In the genomic region with DNA sequence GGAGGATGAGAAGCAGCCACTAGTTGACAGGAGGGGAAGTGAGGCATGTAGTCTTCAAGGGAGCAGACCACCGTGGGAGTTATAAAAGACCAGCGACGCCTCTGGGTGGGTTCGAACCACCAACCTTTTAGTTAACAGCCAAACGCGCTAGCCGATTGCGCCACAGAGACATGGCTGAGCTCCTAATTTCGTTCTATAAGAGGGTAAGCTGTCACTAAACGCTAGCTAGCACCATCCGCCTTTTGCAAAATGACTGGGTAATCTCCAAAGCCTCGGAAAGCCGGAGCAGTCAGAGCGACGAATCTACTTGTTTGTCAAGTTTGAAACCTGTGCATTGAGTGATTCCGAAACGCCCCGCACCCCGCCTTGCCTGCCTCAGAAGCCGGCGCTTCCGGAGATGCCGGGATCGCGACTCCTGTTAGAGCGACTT, we compare ENCODE assay signal across 8 cellular contexts. TPM values are rescaled to one million over a fixed set of nuclear protein-coding genes. Genes with fewer than 3 reads are reported as not detected.
DNase-seq lines count a peak whose midpoint lies in the region; ATAC-seq and TF ChIP-seq lines count a peak whose summit lies in the region.
"Not testable (repeated sequence)": the region's sequence is repeated elsewhere in the genome, so short reads cannot be mapped to it uniquely, and the experiment has no call there.

No MANE protein-coding gene starts in this region.

- TF ChIP-seq CTCF in epithelial cell of proximal tubule (conservative IDR thresholded peaks at IDR 0.05; ENCODE audit: low read depth, low read length): not testable (repeated sequence)

- H3K4me3 ChIP-seq in epithelial cell of proximal tubule (ENCODE audit: low read depth, low read length): peak overlapping the region; percentile 26

- DNase-seq in EH (ENCODE audit: low read depth) (peak; percentile 0), NCI-H1417 (lab: John Stamatoyannopoulos, UW) (peak in 2 of 3 experiments; percentile 63 to 83), kidney tubule cell (ENCODE audit: low spot score) (peak; percentile 58), sciatic nerve (ENCODE audit: low spot score) (peak; percentile 53)
- DNase-seq in activated CD4-positive, CD25-positive, alpha-beta regulatory T cell treated with anti-CD3 and anti-CD28 coated beads, Interleukin-2, amount 50 U/mL, for 16 hours (ENCODE audit: low read depth, low spot score): peak; percentile 4
- DNase-seq in activated effector memory CD4-positive, alpha-beta T cell treated with anti-CD3 and anti-CD28 coated beads, Interleukin-2, amount 50 U/mL, for 16 hours: peak; percentile 82
- not testable (repeated sequence) for DNase-seq in epithelial cell of proximal tubule (ENCODE audit: low read depth)
- peak; percentile 38 for DNase-seq in stimulated activated naive CD8-positive, alpha-beta T cell treated with anti-CD3 and anti-CD28 coated beads, Interleukin-15, Interleukin-2, amounts not matched to agents 100 U/mL and 50 U/mL, for 24 hours

- peak; percentile 44 for ATAC-seq in sciatic nerve
- peak; percentile 73 for ATAC-seq in stimulated activated naive CD8-positive, alpha-beta T cell treated with anti-CD3 and anti-CD28 coated beads, Interleukin-15, Interleukin-2, amounts not matched to agents 100 U/mL and 50 U/mL, for 24 hours

- intact Hi-C loops in sciatic nerve (cut with DNase I): not testable (repeated sequence)

RNA-seq across cellular contexts. Expression of a gene that starts 42.3 kb away (rescaled TPM):
- not detected in 2 replicates for total RNA-seq in epithelial cell of proximal tubule
- 36.5 TPM for total RNA-seq in sciatic nerve

Comparison
In these comparisons a context has a peak if more than half of its experiments do, and no peak if none do; other contexts are left out.
1. RNA of a gene that starts 42.3 kb away (total RNA-seq): 36.5 TPM in sciatic nerve (single experiment); not detected in epithelial cell of proximal tubule; every median in the first group is over 10 times any median in the second.